Comparison of ENCODE assay signal across 8 cellular contexts in genomic region chr1:156502749-156503671, GRCh38. TPM values are rescaled to one million over a fixed set of nuclear protein-coding genes. Genes with fewer than 3 reads are reported as not detected.
DNase-seq lines count a peak whose midpoint lies in the region; ATAC-seq and TF ChIP-seq lines count a peak whose summit lies in the region.

No MANE protein-coding gene starts in this region.

- intact Hi-C loops in CD4-positive, alpha-beta T cell (cut with DNase I, micrococcal nuclease), result loop anchor here (5.0 to 10.0 kb wide), 3 partner anchors 79 to 262 kb away; partner anchors contain the start of genes ISG20L2 (in 1 of the 2), METTL25B (in 1 of the 2) and PRCC (in 1 of the 2)

- CTCF ChIA-PET in CD4-positive, alpha-beta T cell (lab: Charles Lee), result interaction anchor here (0.6 to 5.8 kb wide), 6 partner anchors 12 to 118 kb away, joined by 3 to 77 read pairs (median 12); no protein-coding TSS in a partner anchor

- DNase-seq in CD4-positive, alpha-beta T cell, result no peak
- DNase-seq in activated naive CD4-positive, alpha-beta T cell treated with anti-CD3 and anti-CD28 coated beads, Interleukin-2, amount 50 U/mL, for 72 hours (ENCODE audit: low spot score in 2 of 2), result no peak
- DNase-seq in glomerular visceral epithelial cell (ENCODE audit: extremely low spot score) (peak; percentile 92), NK-92 (lab: John Stamatoyannopoulos, UW; ENCODE audit: unreplicated experiment) (no peak)

- no peaks in the 10 kb centered on the region for H3K36me3 ChIP-seq in KOPT-K1 (ENCODE audit: insufficient read depth, low read length)
- no peaks in the 10 kb centered on the region for H3K36me3 ChIP-seq in neutrophil

- peak overlapping the region in 1 of 2 experiments; percentile 27 for H3K4me3 ChIP-seq in neutrophil (ENCODE audit: low read depth in 1 of 2, low read length in 1 of 2)

- H3K36me3 Mint-ChIP-seq in CD4-positive, alpha-beta T cell (ENCODE audit: low read depth), result peaks cover 11% of the 10 kb centered on the region
- peaks cover 5 to 6% of the 10 kb centered on the region in 2 donors for H3K36me3 Mint-ChIP-seq in activated naive CD4-positive, alpha-beta T cell treated with anti-CD3 and anti-CD28 coated beads, Interleukin-2, amount 50 U/mL, for 72 hours

- TF ChIP-seq CTCF in CD4-positive, alpha-beta T cell (IDR thresholded peaks at IDR 0.05), result no peak
- no peak for TF ChIP-seq CTCF in neutrophil (IDR thresholded peaks at IDR 0.05)

- H3K9me3 ChIP-seq in CD4-positive, alpha-beta T cell (ENCODE audit: control insufficient read depth, low read length), result no peaks in the 10 kb centered on the region
- H3K9me3 ChIP-seq in KOPT-K1 (ENCODE audit: insufficient read depth, low read length, poor library complexity, severe bottlenecking) (no peaks in the 10 kb centered on the region), neutrophil (no peaks in the 10 kb centered on the region)

- H3K4me1 ChIP-seq in neutrophil (ENCODE audit: control insufficient read depth in 1 of 2, insufficient read depth in 1 of 2, low read depth in 1 of 2, low read length in 1 of 2), result peaks cover 60 to 68% of the 10 kb centered on the region in 2 experiments

- no peaks in the 10 kb centered on the region for H3K9me3 Mint-ChIP-seq in CD4-positive, alpha-beta T cell
- H3K9me3 Mint-ChIP-seq in activated naive CD4-positive, alpha-beta T cell treated with anti-CD3 and anti-CD28 coated beads, Interleukin-2, amount 50 U/mL, for 72 hours, result peaks cover 0 to 6% of the 10 kb centered on the region in 2 donors

- no peaks in the 10 kb centered on the region for H3K27me3 ChIP-seq in CD4-positive, alpha-beta T cell (ENCODE audit: control insufficient read depth, insufficient read depth, low read length)
- H3K27me3 ChIP-seq in neutrophil, result no peaks in the 10 kb centered on the region

- H3K27me3 Mint-ChIP-seq in CD4-positive, alpha-beta T cell, result no peaks in the 10 kb centered on the region

- POLR2A ChIA-PET in CD4-positive, alpha-beta T cell (lab: Charles Lee), result interaction anchor here (1.7 to 6.3 kb wide), 6 partner anchors 12 to 203 kb away, joined by 4 to 145 read pairs (median 62); partner anchors contain the start of gene NAXE

- H3K27ac Mint-ChIP-seq in CD4-positive, alpha-beta T cell, result peak overlapping the region; percentile 97
- H3K27ac Mint-ChIP-seq in activated naive CD4-positive, alpha-beta T cell treated with anti-CD3 and anti-CD28 coated beads, Interleukin-2, amount 50 U/mL, for 72 hours, result peak overlapping the region; percentile 87

- peak overlapping the region; percentile 94 for H3K4me3 Mint-ChIP-seq in CD4-positive, alpha-beta T cell

- peaks cover 79% of the 10 kb centered on the region for H3K4me1 Mint-ChIP-seq in CD4-positive, alpha-beta T cell (ENCODE audit: low read depth)

- ATAC-seq in CD4-positive, alpha-beta T cell (ENCODE audit: poor library complexity), result no peak
- no peak for ATAC-seq in activated naive CD4-positive, alpha-beta T cell treated with anti-CD3 and anti-CD28 coated beads, Interleukin-2, amount 50 U/mL, for 72 hours
- no peak for ATAC-seq in HG02759 (IDR thresholded peaks at IDR 0.05; ENCODE audit: unreplicated experiment)
- ATAC-seq in HG03460 (IDR thresholded peaks at IDR 0.05; ENCODE audit: unreplicated experiment), result no peak

- H3K27ac ChIP-seq in CD4-positive, alpha-beta T cell (ENCODE audit: low read depth, low read length), result peak overlapping the region; percentile 96
- peak overlapping the region; percentile 100 for H3K27ac ChIP-seq in KOPT-K1 (ENCODE audit: low read depth, low read length, poor library complexity, severe bottlenecking)
- H3K27ac ChIP-seq in neutrophil, result peak overlapping the region; percentile 100

RNA-seq across cellular contexts. Expression of gene MEF2D, which starts 2.4 kb away (rescaled TPM):
- total RNA-seq in CD4-positive, alpha-beta T cell, result 100 to 1,000 TPM; 155 to 162 TPM
- total RNA-seq in activated naive CD4-positive, alpha-beta T cell treated with anti-CD3 and anti-CD28 coated beads, Interleukin-2, amount 50 U/mL, for 72 hours, result 10 to 100 TPM; 31.7 to 62.5 TPM
